ENCODE assay signal across 20 cellular contexts in the genomic region with DNA sequence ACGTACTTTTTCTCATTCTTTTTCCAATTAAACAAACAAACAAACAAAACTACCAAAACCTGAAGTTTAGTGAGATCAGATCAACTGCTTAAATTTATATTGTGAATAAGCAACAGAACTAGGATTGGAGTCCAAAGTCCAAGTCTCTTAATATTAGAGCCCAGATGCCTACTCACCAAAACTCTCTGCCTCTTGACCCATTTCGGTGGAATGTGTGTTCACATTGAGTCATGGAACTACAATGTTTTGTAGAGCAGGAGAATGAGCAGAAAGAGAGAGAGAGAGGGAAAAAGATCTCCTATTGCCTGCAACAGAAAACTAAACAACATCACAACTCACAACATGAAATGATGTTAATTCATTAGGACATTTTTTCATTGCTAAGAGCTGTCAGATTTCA.
A peak's percentile ranks its signal among the peaks of the same experiment; 100 is the strongest.
DNase-seq lines count a peak whose midpoint lies in the region; ATAC-seq and TF ChIP-seq lines count a peak whose summit lies in the region.
"Had no signal": no experiment of that assay in that cellular context is flagged by ENCODE, and none has a peak within 500 bp of the region (broad histone marks: within the 10 kb centered on the region; RNA-seq: fewer than 3 reads in every experiment).

No MANE protein-coding gene starts in this region.

- no peak for ATAC-seq in HG03045 (IDR thresholded peaks at IDR 0.05; ENCODE audit: unreplicated experiment)
- no peak for ATAC-seq in GM18520 (IDR thresholded peaks at IDR 0.05; ENCODE audit: unreplicated experiment)
- ATAC-seq: HCT116, Panc1 had no signal

- no peak overlapping the region for H3K4me3 ChIP-seq in astrocyte of the spinal cord (ENCODE audit: low read depth, low read length)
- H3K4me3 ChIP-seq: SK-N-MC had no signal

- peak; percentile 74 for DNase-seq in DMS53 (lab: John Stamatoyannopoulos, UW)
- DNase-seq in LHCN-M2 (ENCODE audit: low read depth), result peak; percentile 32
- peak; percentile 42 for DNase-seq in astrocyte of the spinal cord (ENCODE audit: low read depth, low spot score)
- no peak for DNase-seq in NCI-H526 treated with DMSO at 0.1 percent for 48 hours (lab: John Stamatoyannopoulos, UW)
- DNase-seq in NCI-H1105 (lab: John Stamatoyannopoulos, UW), result no peak
- DNase-seq: BE2C; Calu3; CD8-positive, alpha-beta memory T cell; GOT3; KBM-7; NCI-H1048; NCI-H1417 treated with DMSO at 0.1 percent for 48 hours; NCI-H1694 treated with DMSO at 0.1 percent for 48 hours; NCI-H2227 treated with DMSO at 0.1 percent for 48 hours; SHP77 treated with DMSO at 0.1 percent for 48 hours had no signal

- no peak for TF ChIP-seq CTCF in astrocyte of the spinal cord (IDR thresholded peaks at IDR 0.05; ENCODE audit: low read depth, low read length)

- in situ Hi-C loops in astrocyte of the spinal cord (cut with HindIII; ENCODE audit: low sequenced_read_pairs), result no loop called here

Comparison
In these comparisons a context has a peak if more than half of its experiments do, and no peak if none do; other contexts are left out.
1. DNase-seq: peak in DMS53 (single experiment), LHCN-M2 (single experiment) and astrocyte of the spinal cord (single experiment); none in NCI-H526 treated with DMSO at 0.1 percent for 48 hours (single experiment) and NCI-H1105 (single experiment).